ENCODE assay signal across 14 cellular contexts in genomic region chr3:120497318-120497717, GRCh38. TPM values are rescaled to one million over a fixed set of nuclear protein-coding genes. Genes with fewer than 3 reads are reported as not detected.
DNase-seq lines count a peak whose midpoint lies in the region; ATAC-seq, FAIRE-seq and TF ChIP-seq lines count a peak whose summit lies in the region.
"Had no signal": no experiment of that assay in that cellular context is flagged by ENCODE, and none has a peak within 500 bp of the region (broad histone marks: within the 10 kb centered on the region; RNA-seq: fewer than 3 reads in every experiment).

No MANE protein-coding gene starts in this region.

- TF ChIP-seq POLR2A in A549 (IDR thresholded peaks at IDR 0.05; ENCODE audit: low read length), result no peak
- no peak for TF ChIP-seq POLR2A in endothelial cell of umbilical vein (IDR thresholded peaks at IDR 0.05; ENCODE audit: low read depth, low read length)

- WGBS in A549 (ENCODE audit: missing lambda C conversion rate), result 26% methylated on average over 2 of the region's 2 CpGs

- no peak for TF ChIP-seq CTCF in A549 (IDR thresholded peaks at IDR 0.05)
- TF ChIP-seq CTCF in endothelial cell of umbilical vein (IDR thresholded peaks at IDR 0.05; ENCODE audit: extremely low read depth in 1 of 2, insufficient read depth in 1 of 2, low read depth in 1 of 2, low read length in 2 of 2), result no peak
- TF ChIP-seq CTCF in Caco-2 (IDR thresholded peaks at IDR 0.05; ENCODE audit: insufficient read depth in 1 of 2, low read depth in 1 of 2, low read length in 1 of 2, severe bottlenecking in 1 of 2, unreplicated experiment in 1 of 2), result no peak

- intact Hi-C loops in endothelial cell of umbilical vein (cut with micrococcal nuclease) (loop anchor here (1.0 kb wide), 1 partner anchor 47 kb away; the partner anchor contains the start of gene FSTL1), Caco-2 (cut with micrococcal nuclease; ENCODE audit: unreplicated experiment) (no loop called here)

- DNase-seq in A549 (ENCODE audit: low read depth in 1 of 2, low spot score in 1 of 2) (no peak), M059J (ENCODE audit: low read depth) (peak; percentile 98), endothelial cell of umbilical vein (ENCODE audit: low read depth, low spot score) (peak; percentile 93), Caco-2 (no peak), iPS-NIHi7 (ENCODE audit: extremely low spot score) (no peak), UCSD-AML1 (lab: John Stamatoyannopoulos, UW; ENCODE audit: unreplicated experiment) (no peak), NCI-H146 (lab: John Stamatoyannopoulos, UW) (no peak)
- DNase-seq: activated CD8-positive, alpha-beta memory T cell treated with anti-CD3 and anti-CD28 coated beads, Interleukin-2, amount 50 U/mL, for 4 hours; AML-193; lower lobe of right lung; NCI-H2081; stimulated activated CD4-positive, alpha-beta T cell treated with anti-CD3 and anti-CD28 coated beads, Interleukin-2, amount 100 ng/mL, for 48 hours; upper lobe of left lung had no signal

- H3K4me1 ChIP-seq in A549, result peaks cover 31% of the 10 kb centered on the region
- peaks cover 29% of the 10 kb centered on the region for H3K4me1 ChIP-seq in endothelial cell of umbilical vein (ENCODE audit: control insufficient read depth, extremely low read depth, insufficient read depth, low read length)
- peaks cover 16% of the 10 kb centered on the region for H3K4me1 ChIP-seq in muscle layer of colon (ENCODE audit: insufficient read depth, low read length)
- H3K4me1 ChIP-seq in Caco-2, result peaks cover 9% of the 10 kb centered on the region

- H4K20me1 ChIP-seq in endothelial cell of umbilical vein (replicated peaks; ENCODE audit: control insufficient read depth, extremely low read depth, insufficient read depth, low read length), result no peaks in the 10 kb centered on the region

- POLR2A ChIA-PET in A549 (lab: Yijun Ruan, JAX) (no interaction called here), endothelial cell of umbilical vein (lab: Charles Lee) (no interaction called here), Caco-2 (lab: Charles Lee) (no interaction called here)

- H3K27me3 ChIP-seq in endothelial cell of umbilical vein (ENCODE audit: control insufficient read depth in 2 of 2, insufficient read depth in 2 of 2, low read length in 2 of 2), result no peaks in the 10 kb centered on the region
- H3K27me3 ChIP-seq in muscle layer of colon (ENCODE audit: control insufficient read depth in 1 of 2, insufficient read depth in 2 of 2, low read length in 2 of 2), result no peaks in the 10 kb centered on the region
- no peaks in the 10 kb centered on the region for H3K27me3 ChIP-seq in Caco-2 (replicated peaks; ENCODE audit: control insufficient read depth, insufficient read depth, low read length)
- H3K27me3 ChIP-seq: upper lobe of left lung had no signal

- H3K9me3 Mint-ChIP-seq in Caco-2 (ENCODE audit: unreplicated experiment), result peaks cover 26% of the 10 kb centered on the region

- no peak overlapping the region for H3K4me3 ChIP-seq in A549
- H3K4me3 ChIP-seq in endothelial cell of umbilical vein (replicated peaks in 1 of 3; ENCODE audit: insufficient read depth in 1 of 3, low read depth in 1 of 3, low read length in 3 of 3), result no peak overlapping the region
- H3K4me3 ChIP-seq in muscle layer of colon (ENCODE audit: low read depth in 1 of 2, low read length in 2 of 2), result no peak overlapping the region
- no peak overlapping the region for H3K4me3 ChIP-seq in Caco-2 (ENCODE audit: low read depth, low read length)
- H3K4me3 ChIP-seq: lower lobe of right lung, upper lobe of left lung had no signal

- H3K4me2 ChIP-seq in A549, result peak overlapping the region; percentile 28
- H3K4me2 ChIP-seq in endothelial cell of umbilical vein (ENCODE audit: insufficient read depth, low read length), result peak overlapping the region; percentile 63

- TF ChIP-seq EP300 in A549 (IDR thresholded peaks at IDR 0.05), result no peak

- H3K9me3 ChIP-seq in A549 (peaks cover 8% of the 10 kb centered on the region), endothelial cell of umbilical vein (replicated peaks; ENCODE audit: control insufficient read depth, insufficient read depth, low read length) (no peaks in the 10 kb centered on the region), muscle layer of colon (ENCODE audit: low read length) (no peaks in the 10 kb centered on the region), Caco-2 (peaks cover 5% of the 10 kb centered on the region; the same call in 1 of the 2 replicates)
- H3K9me3 ChIP-seq: lower lobe of right lung had no signal

- H3K9me1 ChIP-seq in endothelial cell of umbilical vein (replicated peaks; ENCODE audit: control insufficient read depth, extremely low read depth, insufficient read depth, low read length), result no peaks in the 10 kb centered on the region

- peaks cover 7% of the 10 kb centered on the region for H3K4me1 Mint-ChIP-seq in Caco-2 (ENCODE audit: low read depth, unreplicated experiment)

- H3K36me3 Mint-ChIP-seq in Caco-2 (ENCODE audit: insufficient read depth, unreplicated experiment), result no peaks in the 10 kb centered on the region

- no peak overlapping the region for H3K27ac Mint-ChIP-seq in Caco-2 (ENCODE audit: unreplicated experiment)

- H3K36me3 ChIP-seq in endothelial cell of umbilical vein (ENCODE audit: control insufficient read depth in 2 of 2, extremely low read depth in 1 of 2, insufficient read depth in 2 of 2, low read length in 2 of 2) (no peaks in the 10 kb centered on the region), muscle layer of colon (ENCODE audit: insufficient read depth, low read length) (no peaks in the 10 kb centered on the region), Caco-2 (ENCODE audit: control insufficient read depth, insufficient read depth, low read length) (no peaks in the 10 kb centered on the region)
- H3K36me3 ChIP-seq: lower lobe of right lung, upper lobe of left lung had no signal

- TF ChIP-seq RAD21 in A549 (conservative IDR thresholded peaks at IDR 0.05 in 1 of 2, IDR thresholded peaks at IDR 0.05 in 1 of 2), result no peak

- H3K9ac ChIP-seq in endothelial cell of umbilical vein (replicated peaks; ENCODE audit: extremely low read depth, insufficient read depth, low read length), result peak overlapping the region; percentile 35
- H3K9ac ChIP-seq in muscle layer of colon (ENCODE audit: low read length), result no peak overlapping the region

- peak in 1 of 2 experiments; percentile 47; a peak in 1 of 6 replicates for ATAC-seq in A549

- no peaks in the 10 kb centered on the region for H3K79me2 ChIP-seq in endothelial cell of umbilical vein (ENCODE audit: control insufficient read depth, insufficient read depth, low read length)

- dilution Hi-C loops in endothelial cell of umbilical vein (cut with MboI; ENCODE audit: extremely low pct_ligation_motif_present, low sequenced_read_pairs), result no loop called here

- no TSS peak for BruUV-seq in endothelial cell of umbilical vein (replicated peaks; lab: Mats Ljungman, UMichigan)
- BruUV-seq in Caco-2 (replicated peaks; lab: Mats Ljungman, UMichigan), result no TSS peak

- no peaks in the 10 kb centered on the region for H3K27me3 Mint-ChIP-seq in Caco-2 (ENCODE audit: insufficient read depth, unreplicated experiment)

- H2AFZ ChIP-seq in endothelial cell of umbilical vein (ENCODE audit: low read depth, low read length), result no peak overlapping the region

- no peak overlapping the region for H3K4me3 Mint-ChIP-seq in Caco-2 (ENCODE audit: unreplicated experiment)

- peak overlapping the region in 1 of 2 experiments; percentile 9; a peak in 2 of 6 replicates for H3K27ac ChIP-seq in A549
- H3K27ac ChIP-seq in endothelial cell of umbilical vein (ENCODE audit: insufficient read depth, low read depth, low read length), result peak overlapping the region; percentile 66
- peak overlapping the region; percentile 65 for H3K27ac ChIP-seq in muscle layer of colon (ENCODE audit: low read depth, low read length)
- H3K27ac ChIP-seq: lower lobe of right lung, upper lobe of left lung had no signal

- CTCF ChIA-PET in A549 (lab: Yijun Ruan, JAX), result no interaction called here
- CTCF ChIA-PET in endothelial cell of umbilical vein (lab: Charles Lee), result interaction anchor here (0.8 to 1.4 kb wide), 7 partner anchors 10 to 406 kb away, joined by 3 to 9 read pairs (median 4); no protein-coding TSS in a partner anchor
- CTCF ChIA-PET in Caco-2 (lab: Charles Lee), result no interaction called here

- FAIRE-seq in A549 (lab: Jason Lieb, UNC) (no peak), endothelial cell of umbilical vein (lab: Jason Lieb, UNC) (peak; percentile 94)

TF ChIP-seq in A549, 52 proteins besides CTCF, POLR2A, EP300 and RAD21:
- TF ChIP-seq ZSCAN20 (CRISPR knock-in tag; IDR thresholded peaks at IDR 0.05), result no peak
- TF ChIP-seq HOXB13 (CRISPR knock-in tag; IDR thresholded peaks at IDR 0.05; ENCODE audit: low read depth), result no peak
- no peak for TF ChIP-seq EHMT2 (IDR thresholded peaks at IDR 0.05; ENCODE audit: low read depth)
- TF ChIP-seq EHF (CRISPR knock-in tag; IDR thresholded peaks at IDR 0.05), result no peak
- TF ChIP-seq FOXS1 (CRISPR knock-in tag; IDR thresholded peaks at IDR 0.05), result peak; percentile 42; the same call in 1 of the 2 replicates
- no peak for TF ChIP-seq RFX5 (IDR thresholded peaks at IDR 0.05)
- TF ChIP-seq ZC3H11A (IDR thresholded peaks at IDR 0.05), result no peak

TF ChIP-seq in endothelial cell of umbilical vein, 7 proteins besides CTCF, POLR2A, EP300 and RAD21 (continues in another document):
- TF ChIP-seq FOS (IDR thresholded peaks at IDR 0.05; ENCODE audit: borderline replicate concordance, insufficient read depth, low read length), result peak; percentile 47
- no peak for TF ChIP-seq MYC (IDR thresholded peaks at IDR 0.05; ENCODE audit: low read depth, low read length)
- peak; percentile 14 for TF ChIP-seq JUN (IDR thresholded peaks at IDR 0.05; ENCODE audit: borderline replicate concordance, insufficient read depth, insufficient read length, low read depth)
- no peak for TF ChIP-seq EZH2 (IDR thresholded peaks at IDR 0.05; ENCODE audit: borderline replicate concordance, low read depth, low read length, severe bottlenecking)
- no peak for TF ChIP-seq POLR2AphosphoS5 (IDR thresholded peaks at IDR 0.05; ENCODE audit: insufficient read depth, low read depth, low read length)

RNA-seq across cellular contexts. Expression of gene FSTL1, which starts 46.5 kb away (rescaled TPM):
- polyA plus RNA-seq in A549 (2011; rRNA removed) (57.7 and 84.7 TPM in 2 replicates), A549 (2017; fragmentation: RNase III; extraction: RNeasy Plus Mini Kit Qiagen cat#74134 plus additional on column Dnase treatment) (115 to 119 TPM (median 118 TPM) in 3 replicates), endothelial cell of umbilical vein (235 and 237 TPM in 2 replicates)
- polyA plus RNA-seq in A549 (2012; cell fraction: cytosol; rRNA removed), result 33.0 and 40.2 TPM in 2 replicates
- 37.2 and 50.3 TPM in 2 replicates for polyA plus RNA-seq in A549 (2012; cell fraction: nucleus; rRNA removed)
- 63.4 and 78.2 TPM in 2 replicates for polyA minus RNA-seq in A549 (2011; rRNA and poly(A)+ RNA removed)
- total RNA-seq in M059J (2014; rRNA removed; shearing (Covaris generic)), result 762 and 1,312 TPM in 2 replicates
- total RNA-seq in endothelial cell of umbilical vein (522 and 562 TPM in 2 replicates), Caco-2 (2022) (1.4 and 2.9 TPM in 2 replicates)
- polyA plus RNA-seq in endothelial cell of umbilical vein (2011; cell fraction: cytosol; rRNA removed), result 250 and 312 TPM in 2 replicates
- polyA plus RNA-seq in endothelial cell of umbilical vein (2011; cell fraction: nucleus; rRNA removed), result 299 and 313 TPM in 2 replicates
- polyA plus RNA-seq in endothelial cell of umbilical vein (2012), result 670 and 901 TPM in 2 replicates
- polyA minus RNA-seq in endothelial cell of umbilical vein, result 697 and 971 TPM in 2 replicates
- polyA minus RNA-seq in endothelial cell of umbilical vein (2011; cell fraction: cytosol; rRNA and poly(A)+ RNA removed), result 5.9 TPM
- polyA minus RNA-seq in endothelial cell of umbilical vein (2011; cell fraction: nucleus; rRNA and poly(A)+ RNA removed), result 149 and 281 TPM in 2 replicates

Comparison
In these comparisons a context has a peak if more than half of its experiments do, and no peak if none do; other contexts are left out.
1. DNase-seq: peak in M059J (single experiment) and endothelial cell of umbilical vein (single experiment); none in A549 (0 of 2), Caco-2 (0 of 2), iPS-NIHi7 (single experiment), UCSD-AML1 (single experiment) and NCI-H146 (single experiment).
2. RNA of gene FSTL1, which starts 46.5 kb away (total RNA-seq): 762 to 1,312 TPM in M059J and 522 to 562 TPM in endothelial cell of umbilical vein; 1.4 to 2.9 TPM in Caco-2; every median in the first group is over 100 times any median in the second.